In genomic region chr6:142118926-142119325, GRCh38 we compare ENCODE assay signal across 22 cellular contexts. TPM values are rescaled to one million over a fixed set of nuclear protein-coding genes. Genes with fewer than 3 reads are reported as not detected.
"Had no signal": no experiment of that assay in that cellular context is flagged by ENCODE, and none has a peak within 500 bp of the region (broad histone marks: within the 10 kb centered on the region; RNA-seq: fewer than 3 reads in every experiment).

No MANE protein-coding gene starts in this region.

- H3K4me3 ChIP-seq: hepatocyte, tibial nerve, uterus had no signal

- H3K9me3 Mint-ChIP-seq: activated CD4-positive, alpha-beta T cell treated with anti-CD3 and anti-CD28 coated beads, Interleukin-2, amount 10 ng/mL, durations not matched to agents 7 days and 5 days; central memory CD8-positive, alpha-beta T cell; memory B cell; naive thymus-derived CD8-positive, alpha-beta T cell; stimulated activated naive B cell treated with anti-CD40 and anti-IgM and Interleukin-4, amounts not matched to agents 10 μg/mL and 1 μg/mL and 100 μg/mL, for 72 hours had no signal

- H3K27ac ChIP-seq: epithelial cell of prostate, hepatocyte, tibial nerve, uterus had no signal

- H3K4me3 Mint-ChIP-seq: activated CD4-positive, alpha-beta T cell treated with anti-CD3 and anti-CD28 coated beads, Interleukin-2, amount 10 ng/mL, durations not matched to agents 7 days and 5 days; activated naive CD8-positive, alpha-beta T cell; central memory CD8-positive, alpha-beta T cell; memory B cell; naive thymus-derived CD8-positive, alpha-beta T cell; stimulated activated naive B cell treated with anti-CD40 and anti-IgM and Interleukin-4, amounts not matched to agents 10 μg/mL and 1 μg/mL and 100 μg/mL, for 72 hours had no signal

- ATAC-seq: left ventricle myocardium superior; naive thymus-derived CD8-positive, alpha-beta T cell; stimulated activated naive B cell treated with anti-CD40 and anti-IgM and Interleukin-4, amounts not matched to agents 10 μg/mL and 1 μg/mL and 100 μg/mL, for 72 hours had no signal

- H3K27me3 ChIP-seq: hepatocyte, tibial nerve, uterus had no signal

- H3K9me3 ChIP-seq: tibial nerve, uterus had no signal

- H3K4me1 ChIP-seq: tibial nerve, uterus had no signal

- H3K36me3 ChIP-seq: tibial nerve, uterus had no signal

- H3K36me3 Mint-ChIP-seq: activated naive CD8-positive, alpha-beta T cell; memory B cell; stimulated activated naive B cell treated with anti-CD40 and anti-IgM and Interleukin-4, amounts not matched to agents 10 μg/mL and 1 μg/mL and 100 μg/mL, for 72 hours had no signal

- H3K4me1 Mint-ChIP-seq: activated CD4-positive, alpha-beta T cell treated with anti-CD3 and anti-CD28 coated beads, Interleukin-2, amount 10 ng/mL, durations not matched to agents 7 days and 5 days; central memory CD8-positive, alpha-beta T cell; memory B cell; naive thymus-derived CD8-positive, alpha-beta T cell; stimulated activated naive B cell treated with anti-CD40 and anti-IgM and Interleukin-4, amounts not matched to agents 10 μg/mL and 1 μg/mL and 100 μg/mL, for 72 hours had no signal

- DNase-seq: activated CD4-positive, alpha-beta T cell treated with anti-CD3 and anti-CD28 coated beads, Interleukin-2, amount 10 ng/mL, durations not matched to agents 7 days and 5 days; activated CD8-positive, alpha-beta memory T cell treated with anti-CD3 and anti-CD28 coated beads, Interleukin-2, amount 50 U/mL, for 48 hours; activated gamma-delta T cell treated with Interleukin-2 at 50 U/mL for 16 hours; amniotic stem cell; cortex of kidney; effector memory CD4-positive, alpha-beta T cell; left ventricle myocardium superior; naive thymus-derived CD8-positive, alpha-beta T cell; stimulated activated naive B cell treated with anti-CD40 and anti-IgM and Interleukin-4, amounts not matched to agents 10 μg/mL and 1 μg/mL and 100 μg/mL, for 72 hours; uterus had no signal

- H3K27ac Mint-ChIP-seq: activated CD4-positive, alpha-beta T cell treated with anti-CD3 and anti-CD28 coated beads, Interleukin-2, amount 10 ng/mL, durations not matched to agents 7 days and 5 days; activated naive CD8-positive, alpha-beta T cell; memory B cell; naive thymus-derived CD8-positive, alpha-beta T cell; stimulated activated naive B cell treated with anti-CD40 and anti-IgM and Interleukin-4, amounts not matched to agents 10 μg/mL and 1 μg/mL and 100 μg/mL, for 72 hours had no signal

RNA-seq across cellular contexts. Expression of gene GJE1, which starts 13.8 kb away (rescaled TPM):
- total RNA-seq: activated CD4-positive, alpha-beta T cell treated with anti-CD3 and anti-CD28 coated beads, Interleukin-2, amount 10 ng/mL, durations not matched to agents 7 days and 5 days; glomerular endothelial cell; hepatocyte; kidney epithelial cell; left ventricle myocardium superior; mucosa of gallbladder; naive thymus-derived CD8-positive, alpha-beta T cell; renal cortical epithelial cell; subcutaneous adipose tissue; T-helper 2 cell treated with Interferon-gamma antibody and Interleukin-4, amounts not matched to agents 100 ng/mL and 5 ng/mL, for 36 hours; tibial nerve; uterus had no signal

RNA-seq across cellular contexts. Expression of gene NMBR, which starts 28.0 kb away (rescaled TPM):
- total RNA-seq: activated CD4-positive, alpha-beta T cell treated with anti-CD3 and anti-CD28 coated beads, Interleukin-2, amount 10 ng/mL, durations not matched to agents 7 days and 5 days; glomerular endothelial cell; kidney epithelial cell; left ventricle myocardium superior; mucosa of gallbladder; naive thymus-derived CD8-positive, alpha-beta T cell; subcutaneous adipose tissue; T-helper 2 cell treated with Interferon-gamma antibody and Interleukin-4, amounts not matched to agents 100 ng/mL and 5 ng/mL, for 36 hours had no signal
